In genomic region chr6:67640462-67640861, GRCh38 we compare ENCODE assay signal across 1 cellular context.
TF ChIP-seq lines count a peak whose summit lies in the region.

No MANE protein-coding gene starts in this region.

TF ChIP-seq in IMR-90, 13 proteins besides CTCF, POLR2A, EP300 and RAD21 (continued from another document):
- TF ChIP-seq ELK1 (IDR thresholded peaks at IDR 0.05; ENCODE audit: borderline replicate concordance, low read depth, low read length), result no peak
- no peak for TF ChIP-seq BHLHE40 (IDR thresholded peaks at IDR 0.05; ENCODE audit: low read depth, low read length)
- no peak for TF ChIP-seq FOS (IDR thresholded peaks at IDR 0.05; ENCODE audit: low read depth, low read length)
